ENCODE assay signal across 1 cellular context in genomic region chrX:33434256-33435092, GRCh38.
TF ChIP-seq lines count a peak whose summit lies in the region.

No MANE protein-coding gene starts in this region.

TF ChIP-seq in GM23338, 12 proteins besides CTCF, POLR2A, EP300 and RAD21 (continued from another document):
- TF ChIP-seq REST (IDR thresholded peaks at IDR 0.05; ENCODE audit: unreplicated experiment) (no peak), ETS1 (IDR thresholded peaks at IDR 0.05) (no peak), ZNF114 (CRISPR knock-in tag; IDR thresholded peaks at IDR 0.05) (no peak), NANOG (IDR thresholded peaks at IDR 0.05; ENCODE audit: borderline replicate concordance) (no peak), JUNB (IDR thresholded peaks at IDR 0.05; ENCODE audit: unreplicated experiment) (no peak)
